ENCODE assay signal across 8 cellular contexts in genomic region chr12:114408881-114409795, GRCh38. TPM values are rescaled to one million over a fixed set of nuclear protein-coding genes. Genes with fewer than 3 reads are reported as not detected.
DNase-seq lines count a peak whose midpoint lies in the region; ATAC-seq and TF ChIP-seq lines count a peak whose summit lies in the region.

No MANE protein-coding gene starts in this region.

- H3K18ac ChIP-seq in mesendoderm (ENCODE audit: low read length), result no peak overlapping the region

- no peak overlapping the region for H3K4ac ChIP-seq in mesendoderm (ENCODE audit: low read depth, low read length)

- H2BK5ac ChIP-seq in mesendoderm (ENCODE audit: low read length), result no peak overlapping the region

- CTCF ChIA-PET in activated CD8-positive, alpha-beta memory T cell treated with anti-CD3 and anti-CD28 coated beads, Interleukin-2, amount 10 ng/mL, durations not matched to agents 7 days and 5 days (lab: Charles Lee), result no interaction called here

- H4K8ac ChIP-seq in mesendoderm (ENCODE audit: low read depth, low read length), result no peak overlapping the region

- H2AK5ac ChIP-seq in mesendoderm (ENCODE audit: low read length), result no peak overlapping the region

- H2BK120ac ChIP-seq in mesendoderm (ENCODE audit: low read depth, low read length), result no peak overlapping the region

- no peaks in the 10 kb centered on the region for H3K36me3 ChIP-seq in mesendoderm (ENCODE audit: control insufficient read depth, insufficient read depth, low read length)
- H3K36me3 ChIP-seq in transverse colon, result no peaks in the 10 kb centered on the region
- H3K36me3 ChIP-seq in mucosa of descending colon (ENCODE audit: low read depth), result no peaks in the 10 kb centered on the region

- peak overlapping the region; percentile 1 for H3K9ac ChIP-seq in mesendoderm (ENCODE audit: low read length)

- no peak for TF ChIP-seq EP300 in transverse colon (IDR thresholded peaks at IDR 0.05; ENCODE audit: low read depth)

- no peaks in the 10 kb centered on the region for H3K79me1 ChIP-seq in mesendoderm (ENCODE audit: low read length)

- H3K4me2 ChIP-seq in mesendoderm (ENCODE audit: low read length), result peak overlapping the region; percentile 4

- no peak overlapping the region for H3K27ac ChIP-seq in mesendoderm (ENCODE audit: low read depth, low read length)
- H3K27ac ChIP-seq in transverse colon, result no peak overlapping the region

- TF ChIP-seq CTCF in transverse colon (IDR thresholded peaks at IDR 0.05) (no peak), mucosa of descending colon (IDR thresholded peaks at IDR 0.05) (no peak)

- intact Hi-C loops in transverse colon (cut with DNase I; ENCODE audit: low total_unique reads) (no loop called here), mucosa of descending colon (cut with DNase I, micrococcal nuclease) (no loop called here)

- H2BK15ac ChIP-seq in mesendoderm (replicated peaks; ENCODE audit: low read depth), result no peak overlapping the region

- H3K9me3 ChIP-seq in transverse colon, result no peaks in the 10 kb centered on the region
- H3K9me3 ChIP-seq in mucosa of descending colon, result no peaks in the 10 kb centered on the region

- no peak overlapping the region for H4K5ac ChIP-seq in mesendoderm (ENCODE audit: low read length)

- no peak overlapping the region for H3K56ac ChIP-seq in mesendoderm (ENCODE audit: low read length)

- H3K36me3 Mint-ChIP-seq in activated CD8-positive, alpha-beta memory T cell treated with anti-CD3 and anti-CD28 coated beads, Interleukin-2, amount 10 ng/mL, durations not matched to agents 7 days and 5 days, result peaks cover 7% of the 10 kb centered on the region

- peaks cover 96% of the 10 kb centered on the region for H3K27me3 Mint-ChIP-seq in activated CD8-positive, alpha-beta memory T cell treated with anti-CD3 and anti-CD28 coated beads, Interleukin-2, amount 10 ng/mL, durations not matched to agents 7 days and 5 days

- no peaks in the 10 kb centered on the region for H3K79me2 ChIP-seq in mesendoderm (ENCODE audit: control insufficient read depth, insufficient read depth, low read length)

- no peaks in the 10 kb centered on the region for H3K4me1 Mint-ChIP-seq in activated CD8-positive, alpha-beta memory T cell treated with anti-CD3 and anti-CD28 coated beads, Interleukin-2, amount 10 ng/mL, durations not matched to agents 7 days and 5 days

- H3K4me1 ChIP-seq in mesendoderm (ENCODE audit: control insufficient read depth, low read depth, low read length), result no peaks in the 10 kb centered on the region
- peaks cover 0 to 22% (median 11%) of the 10 kb centered on the region in 4 donors for H3K4me1 ChIP-seq in transverse colon
- H3K4me1 ChIP-seq in mucosa of descending colon (ENCODE audit: low read depth), result no peaks in the 10 kb centered on the region

- peak overlapping the region; percentile 52 for H3K27ac Mint-ChIP-seq in activated CD8-positive, alpha-beta memory T cell treated with anti-CD3 and anti-CD28 coated beads, Interleukin-2, amount 10 ng/mL, durations not matched to agents 7 days and 5 days

- H3K27me3 ChIP-seq in mesendoderm (ENCODE audit: insufficient read depth, low read length, poor library complexity) (peaks cover 94% of the 10 kb centered on the region), transverse colon (peaks cover 100% of the 10 kb centered on the region)

- in situ Hi-C loops in transverse colon (cut with MboI; ENCODE audit: low pct_ligation_motif_present in 1 of 4, low pct_unique_long_range_greater_than_20kb in 1 of 4, low sequenced_read_pairs in 3 of 4), result no loop called here

- H3K23ac ChIP-seq in mesendoderm (ENCODE audit: low read length), result no peak overlapping the region

- TF ChIP-seq POLR2A in transverse colon (IDR thresholded peaks at IDR 0.05), result no peak

- peaks cover 4% of the 10 kb centered on the region for H3K9me3 Mint-ChIP-seq in activated CD8-positive, alpha-beta memory T cell treated with anti-CD3 and anti-CD28 coated beads, Interleukin-2, amount 10 ng/mL, durations not matched to agents 7 days and 5 days (ENCODE audit: low read depth)

- ATAC-seq in activated CD8-positive, alpha-beta memory T cell treated with anti-CD3 and anti-CD28 coated beads, Interleukin-2, amount 10 ng/mL, durations not matched to agents 7 days and 5 days, result no peak
- no peak for ATAC-seq in HG02938 (IDR thresholded peaks at IDR 0.05; ENCODE audit: unreplicated experiment)
- no peak for ATAC-seq in mucosa of descending colon

- no peak overlapping the region for H3K4me3 ChIP-seq in mesendoderm (ENCODE audit: low read length)
- H3K4me3 ChIP-seq in transverse colon, result peak overlapping the region in 3 of 4 donors; percentile 3 to 50 (median 16)
- H3K4me3 ChIP-seq in mucosa of descending colon, result no peak overlapping the region

- no peak overlapping the region for H3K4me3 Mint-ChIP-seq in activated CD8-positive, alpha-beta memory T cell treated with anti-CD3 and anti-CD28 coated beads, Interleukin-2, amount 10 ng/mL, durations not matched to agents 7 days and 5 days

- WGBS in mesendoderm (ENCODE audit: extremely low coverage, insufficient coverage, low lambda C conversion rate), result no CpG with 5 or more reads among the region's 67 CpGs
- 10 to 11% methylated on average over 7 to 56 of the region's 67 CpGs for WGBS in transverse colon (ENCODE audit: low coverage in 1 of 2), 2 donors

- DNase-seq in activated CD8-positive, alpha-beta memory T cell treated with anti-CD3 and anti-CD28 coated beads, Interleukin-2, amount 10 ng/mL, durations not matched to agents 7 days and 5 days, result no peak
- DNase-seq in activated CD8-positive, alpha-beta memory T cell treated with anti-CD3 and anti-CD28 coated beads, Interleukin-2, amount 50 U/mL, for 4 hours, result no peak
- DNase-seq in ecto neural progenitor cell (ENCODE audit: low spot score), result peak; percentile 72
- DNase-seq in mesendoderm, result peak; percentile 79
- no peak for DNase-seq in transverse colon
- DNase-seq in central memory CD4-positive, alpha-beta T cell, result no peak
- DNase-seq in mucosa of descending colon, result no peak

RNA-seq across cellular contexts. Expression of gene TBX5, which starts 3.2 kb away (rescaled TPM):
- not detected for total RNA-seq in activated CD8-positive, alpha-beta memory T cell treated with anti-CD3 and anti-CD28 coated beads, Interleukin-2, amount 10 ng/mL, durations not matched to agents 7 days and 5 days
- polyA plus RNA-seq in mesendoderm (2013, experiment 1 of 2), result 0.10 TPM
- polyA plus RNA-seq in mesendoderm (2013, experiment 2 of 2), result 0.13 TPM
- total RNA-seq in transverse colon, result not detected
- total RNA-seq in mucosa of descending colon, result not detected

Comparison
In these comparisons a context has a peak if more than half of its experiments do, and no peak if none do; other contexts are left out.
1. DNase-seq: peak in ecto neural progenitor cell (single experiment) and mesendoderm (single experiment); none in activated CD8-positive, alpha-beta memory T cell treated with anti-CD3 and anti-CD28 coated beads, Interleukin-2, amount 10 ng/mL, durations not matched to agents 7 days and 5 days (single experiment), activated CD8-positive, alpha-beta memory T cell treated with anti-CD3 and anti-CD28 coated beads, Interleukin-2, amount 50 U/mL, for 4 hours (single experiment), transverse colon (single experiment), central memory CD4-positive, alpha-beta T cell (single experiment) and mucosa of descending colon (0 of 3).
2. H3K4me3 ChIP-seq: peak in transverse colon (3 of 4); none in mesendoderm (single experiment) and mucosa of descending colon (single experiment).